1 cellular context compared by ENCODE assay signal in the genomic region with DNA sequence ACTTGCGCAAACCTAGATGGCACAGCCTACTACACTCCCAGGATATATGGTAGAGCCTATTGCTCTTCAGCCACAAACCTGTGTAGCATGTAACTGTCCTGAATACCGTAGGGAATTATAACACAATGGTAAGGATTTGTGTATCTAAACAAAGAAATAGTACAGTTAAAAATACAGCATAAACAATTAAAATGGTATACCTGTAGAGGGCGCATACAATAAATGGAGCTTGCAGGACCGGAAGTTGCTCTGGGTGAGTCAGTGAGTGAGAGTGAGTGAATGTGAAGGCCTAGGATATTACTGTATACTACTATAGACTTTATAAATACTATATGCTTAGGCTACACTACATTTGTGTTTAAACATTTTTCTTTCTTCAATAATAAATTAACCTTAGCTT.
TF ChIP-seq lines count a peak whose summit lies in the region.

No MANE protein-coding gene starts in this region.

TF ChIP-seq in GM12878, 131 proteins besides CTCF, POLR2A, EP300 and RAD21 (continued from another document):
- TF ChIP-seq ZBTB40 (IDR thresholded peaks at IDR 0.05; ENCODE audit: borderline replicate concordance) = no peak
- TF ChIP-seq CHD4 (IDR thresholded peaks at IDR 0.05) = no peak
- TF ChIP-seq ZNF384 (IDR thresholded peaks at IDR 0.05; ENCODE audit: borderline replicate concordance, low read depth, low read length) = no peak
- TF ChIP-seq KLF5 (IDR thresholded peaks at IDR 0.05; ENCODE audit: partially characterized antibody) = no peak
- TF ChIP-seq WRNIP1 (IDR thresholded peaks at IDR 0.05; ENCODE audit: borderline replicate concordance, low read depth, low read length) = no peak
- no peak for TF ChIP-seq EZH2 (IDR thresholded peaks at IDR 0.05; ENCODE audit: borderline replicate concordance, control insufficient read depth, low read depth, low read length)
- no peak for TF ChIP-seq GATAD2B (conservative IDR thresholded peaks at IDR 0.05; ENCODE audit: low read depth)
- TF ChIP-seq, protein P1, sequence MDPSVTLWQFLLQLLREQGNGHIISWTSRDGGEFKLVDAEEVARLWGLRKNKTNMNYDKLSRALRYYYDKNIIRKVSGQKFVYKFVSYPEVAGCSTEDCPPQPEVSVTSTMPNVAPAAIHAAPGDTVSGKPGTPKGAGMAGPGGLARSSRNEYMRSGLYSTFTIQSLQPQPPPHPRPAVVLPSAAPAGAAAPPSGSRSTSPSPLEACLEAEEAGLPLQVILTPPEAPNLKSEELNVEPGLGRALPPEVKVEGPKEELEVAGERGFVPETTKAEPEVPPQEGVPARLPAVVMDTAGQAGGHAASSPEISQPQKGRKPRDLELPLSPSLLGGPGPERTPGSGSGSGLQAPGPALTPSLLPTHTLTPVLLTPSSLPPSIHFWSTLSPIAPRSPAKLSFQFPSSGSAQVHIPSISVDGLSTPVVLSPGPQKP (IDR thresholded peaks at IDR 0.05; ENCODE audit: low read depth, low read length) = no peak
TF ChIP-seq in GM12878: peak in this region for 0.
